ENCODE assay signal across 8 cellular contexts in genomic region chr17:28720247-28720996, GRCh38. TPM values are rescaled to one million over a fixed set of nuclear protein-coding genes. Genes with fewer than 3 reads are reported as not detected.
DNase-seq lines count a peak whose midpoint lies in the region; ATAC-seq lines count a peak whose summit lies in the region.

No MANE protein-coding gene starts in this region.

- H3K9me3 ChIP-seq in SJSA1 (replicated peaks) (no peaks in the 10 kb centered on the region), neuron (ENCODE audit: low read length) (no peaks in the 10 kb centered on the region)
- no peaks in the 10 kb centered on the region for H3K9me3 ChIP-seq in effector memory CD4-positive, alpha-beta T cell (ENCODE audit: control insufficient read depth, low read length)

- H2AFZ ChIP-seq in neuron (ENCODE audit: low read depth, low read length), result no peak overlapping the region

- peak overlapping the region; percentile 89 for H3K27ac ChIP-seq in SJSA1
- peak overlapping the region; percentile 89 for H3K27ac ChIP-seq in effector memory CD4-positive, alpha-beta T cell (ENCODE audit: insufficient read depth, low read length, poor library complexity, severe bottlenecking)

- DNase-seq in DMS53 (lab: John Stamatoyannopoulos, UW), result peak; percentile 43
- DNase-seq in DMS53 treated with DMSO at 0.1 percent for 48 hours (lab: John Stamatoyannopoulos, UW; ENCODE audit: unreplicated experiment), result no peak
- no peak for DNase-seq in SJSA1 (ENCODE audit: low read depth in 1 of 2, low spot score in 2 of 2)
- peak in 1 of 3 donors; percentile 26 for DNase-seq in effector memory CD4-positive, alpha-beta T cell
- no peak for DNase-seq in NCI-H524 treated with DMSO at 0.1 percent for 48 hours (lab: John Stamatoyannopoulos, UW)
- DNase-seq in NOMO-1 treated with DMSO at 0.1 percent for 48 hours (lab: John Stamatoyannopoulos, UW; ENCODE audit: unreplicated experiment), result no peak

- ATAC-seq in HG02763 (IDR thresholded peaks at IDR 0.05; ENCODE audit: unreplicated experiment), result no peak

- H3K4me1 ChIP-seq in SJSA1 (replicated peaks), result peaks cover 42% of the 10 kb centered on the region
- H3K4me1 ChIP-seq in effector memory CD4-positive, alpha-beta T cell (ENCODE audit: control insufficient read depth, insufficient read depth, low read length, poor library complexity, severe bottlenecking), result peaks cover 33% of the 10 kb centered on the region
- peaks cover 70% of the 10 kb centered on the region for H3K4me1 ChIP-seq in neuron (ENCODE audit: insufficient read depth, low read length)

- H3K36me3 ChIP-seq in SJSA1, result peaks cover 76% of the 10 kb centered on the region
- peaks cover 29% of the 10 kb centered on the region for H3K36me3 ChIP-seq in effector memory CD4-positive, alpha-beta T cell (ENCODE audit: control insufficient read depth, insufficient read depth, low read length)
- H3K36me3 ChIP-seq in neuron (ENCODE audit: insufficient read depth, low read length), result peaks cover 42% of the 10 kb centered on the region

- H3K27me3 ChIP-seq in SJSA1 (replicated peaks) (no peaks in the 10 kb centered on the region), neuron (ENCODE audit: insufficient read depth, low read length) (no peaks in the 10 kb centered on the region)
- peaks cover 4% of the 10 kb centered on the region for H3K27me3 ChIP-seq in effector memory CD4-positive, alpha-beta T cell (replicated peaks; ENCODE audit: control insufficient read depth, insufficient read depth, low read length, poor library complexity, severe bottlenecking)

- H3K4me3 ChIP-seq in SJSA1 (peak overlapping the region; percentile 77), neuron (ENCODE audit: low read length) (peak overlapping the region; percentile 77)
- H3K4me3 ChIP-seq in effector memory CD4-positive, alpha-beta T cell (ENCODE audit: insufficient read depth, low read depth, low read length, poor library complexity, severe bottlenecking), result peak overlapping the region; percentile 81

RNA-seq across cellular contexts. Expression of gene RPL23A, which starts 0.6 kb away (rescaled TPM):
- total RNA-seq in SJSA1 (2014; rRNA removed; shearing (Covaris generic)), result 591 and 789 TPM in 2 replicates

RNA-seq across cellular contexts. Expression of gene RAB34, which starts 2.8 kb away (rescaled TPM):
- 1,039 and 1,435 TPM in 2 replicates for total RNA-seq in SJSA1 (2014; rRNA removed; shearing (Covaris generic))

RNA-seq across cellular contexts. Expression of gene TLCD1, which starts 5.6 kb away (rescaled TPM):
- total RNA-seq in SJSA1 (2014; rRNA removed; shearing (Covaris generic)), result 1.6 TPM in 1 of 2 replicates, not detected in the other

RNA-seq across cellular contexts. Expression of gene NEK8, which starts 8.2 kb away (rescaled TPM):
- 1.1 and 2.2 TPM in 2 replicates for total RNA-seq in SJSA1 (2014; rRNA removed; shearing (Covaris generic))

RNA-seq across cellular contexts. Expression of gene PROCA1, which starts 8.7 kb away (rescaled TPM):
- 0.53 and 0.69 TPM in 2 replicates for total RNA-seq in SJSA1 (2014; rRNA removed; shearing (Covaris generic))
